In the genomic region with DNA sequence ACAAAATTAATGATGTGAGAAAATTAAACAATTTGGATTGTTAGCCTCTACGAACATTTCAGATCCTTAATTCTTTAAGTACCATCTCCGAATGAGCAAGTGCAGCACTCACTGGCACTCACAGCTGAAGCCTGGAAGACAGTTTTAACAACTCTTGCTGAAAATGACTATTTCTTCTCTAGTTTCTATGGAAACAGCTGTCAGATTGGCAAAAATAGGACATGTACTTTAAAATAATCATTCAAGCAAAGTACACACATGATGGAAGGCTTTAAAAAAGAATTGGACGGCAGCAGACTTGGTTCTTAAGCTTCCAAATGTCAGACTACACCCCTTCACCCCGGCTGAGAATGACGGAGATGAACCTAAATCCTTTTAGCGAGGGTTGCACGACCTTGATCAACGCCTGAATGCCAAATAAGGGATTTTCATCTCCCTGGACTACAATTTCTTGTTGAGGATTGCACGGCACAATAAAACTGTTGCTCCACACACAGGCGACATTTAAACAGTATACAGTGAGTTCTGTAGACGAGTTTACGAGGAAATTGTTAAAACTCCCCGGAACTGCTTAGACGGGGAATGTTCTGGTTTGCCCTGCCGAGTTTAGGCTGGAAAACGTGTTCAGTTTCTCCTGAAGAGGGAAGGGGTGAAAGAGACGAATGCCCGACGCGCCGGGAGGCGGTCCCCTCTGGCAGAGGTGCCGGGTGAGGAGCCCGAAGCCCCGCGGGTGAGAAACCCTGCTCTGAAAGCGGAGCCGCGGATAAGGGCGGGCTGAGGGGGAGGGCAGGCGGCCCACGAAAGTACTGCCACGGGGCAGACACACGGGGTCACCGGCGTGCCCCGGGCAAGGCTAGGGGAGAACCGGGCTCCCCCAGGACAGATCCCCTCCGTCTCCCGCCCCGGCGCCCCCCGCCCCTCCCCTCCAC, we compare ENCODE assay signal across 8 cellular contexts. TPM values are rescaled to one million over a fixed set of nuclear protein-coding genes. Genes with fewer than 3 reads are reported as not detected.
A peak's percentile ranks its signal among the peaks of the same experiment; 100 is the strongest.
DNase-seq lines count a peak whose midpoint lies in the region; ATAC-seq and TF ChIP-seq lines count a peak whose summit lies in the region.

No MANE protein-coding gene starts in this region.

- H3K27ac Mint-ChIP-seq in activated CD4-positive, alpha-beta memory T cell treated with anti-CD3 and anti-CD28 coated beads, Interleukin-2, amount 10 ng/mL, durations not matched to agents 7 days and 5 days = peak overlapping the region; percentile 92

- peak overlapping the region; percentile 82 for H3K4me3 ChIP-seq in AG10803 (ENCODE audit: low read length)
- peak overlapping the region; percentile 51 for H3K4me3 ChIP-seq in lower leg skin (ENCODE audit: low read depth, poor library complexity, severe bottlenecking)

- H3K9me3 Mint-ChIP-seq in activated CD4-positive, alpha-beta memory T cell treated with anti-CD3 and anti-CD28 coated beads, Interleukin-2, amount 10 ng/mL, durations not matched to agents 7 days and 5 days = no peaks in the 10 kb centered on the region

- CTCF ChIA-PET in activated CD4-positive, alpha-beta memory T cell treated with anti-CD3 and anti-CD28 coated beads, Interleukin-2, amount 10 ng/mL, durations not matched to agents 7 days and 5 days (lab: Charles Lee) = interaction anchor here (0.6 to 4.2 kb wide), 13 partner anchors 7 to 1369 kb away, joined by 3 to 51 read pairs (median 4); no protein-coding TSS in a partner anchor

- TF ChIP-seq CTCF in AG10803 (conservative IDR thresholded peaks at IDR 0.05; ENCODE audit: low read length) (no peak), lower leg skin (IDR thresholded peaks at IDR 0.05) (no peak)

- 1% methylated on average over 32 to 41 of the region's 43 CpGs for WGBS in lower leg skin, 2 donors

- intact Hi-C loops in lower leg skin (cut with DNase I; ENCODE audit: low total_unique reads) = no loop called here

- POLR2A ChIA-PET in activated CD4-positive, alpha-beta memory T cell treated with anti-CD3 and anti-CD28 coated beads, Interleukin-2, amount 10 ng/mL, durations not matched to agents 7 days and 5 days (lab: Charles Lee) = interaction anchor here (1.0 to 2.5 kb wide), 6 partner anchors 8 to 154 kb away, joined by 3 to 23 read pairs (median 3); a partner anchor contains a TSS

- DNase-seq in AG10803 (ENCODE audit: low read depth) (peak; percentile 78), NCI-H524 (lab: John Stamatoyannopoulos, UW) (peak; percentile 41 to 71), dermis microvascular lymphatic vessel endothelial cell (ENCODE audit: low read depth in 2 of 2) (peak; percentile 28 to 81), lower leg skin (ENCODE audit: low spot score in 2 of 2) (peak; percentile 83 to 97)
- DNase-seq in activated CD4-positive, alpha-beta memory T cell treated with anti-CD3 and anti-CD28 coated beads, Interleukin-2, amount 10 ng/mL, durations not matched to agents 7 days and 5 days = peak; percentile 84
- DNase-seq in stimulated activated CD4-positive, alpha-beta T cell treated with anti-CD3 and anti-CD28 coated beads, Interleukin-4, amount 100 ng/mL, for 1 hour = peak; percentile 76

- H3K36me3 Mint-ChIP-seq in activated CD4-positive, alpha-beta memory T cell treated with anti-CD3 and anti-CD28 coated beads, Interleukin-2, amount 10 ng/mL, durations not matched to agents 7 days and 5 days (ENCODE audit: low read depth) = no peaks in the 10 kb centered on the region

- peaks cover 17% of the 10 kb centered on the region for H3K27me3 Mint-ChIP-seq in activated CD4-positive, alpha-beta memory T cell treated with anti-CD3 and anti-CD28 coated beads, Interleukin-2, amount 10 ng/mL, durations not matched to agents 7 days and 5 days

- peak; percentile 47 for ATAC-seq in GM19025 (IDR thresholded peaks at IDR 0.05; ENCODE audit: low read depth, unreplicated experiment)
- peak; percentile 65 for ATAC-seq in HG03342 (IDR thresholded peaks at IDR 0.05; ENCODE audit: unreplicated experiment)

- no peak for TF ChIP-seq POLR2A in lower leg skin (IDR thresholded peaks at IDR 0.05)

- peaks cover 19% of the 10 kb centered on the region for H3K4me1 Mint-ChIP-seq in activated CD4-positive, alpha-beta memory T cell treated with anti-CD3 and anti-CD28 coated beads, Interleukin-2, amount 10 ng/mL, durations not matched to agents 7 days and 5 days

- H3K4me3 Mint-ChIP-seq in activated CD4-positive, alpha-beta memory T cell treated with anti-CD3 and anti-CD28 coated beads, Interleukin-2, amount 10 ng/mL, durations not matched to agents 7 days and 5 days = peak overlapping the region; percentile 90

RNA-seq across cellular contexts. Expression of a gene that starts 0.7 kb away (rescaled TPM):
- total RNA-seq in activated CD4-positive, alpha-beta memory T cell treated with anti-CD3 and anti-CD28 coated beads, Interleukin-2, amount 10 ng/mL, durations not matched to agents 7 days and 5 days = 10 to 100 TPM; 21.9 to 23.1 TPM
- total RNA-seq in dermis microvascular lymphatic vessel endothelial cell (7.0 and 11.0 TPM in 2 replicates), lower leg skin (10 to 100 TPM; 14.3 to 25.2 (median 20.0) TPM)

RNA-seq across cellular contexts. Expression of a gene that starts 31.2 kb away (rescaled TPM):
- not detected for total RNA-seq in activated CD4-positive, alpha-beta memory T cell treated with anti-CD3 and anti-CD28 coated beads, Interleukin-2, amount 10 ng/mL, durations not matched to agents 7 days and 5 days
- 5.1 and 17.1 TPM in 2 replicates for total RNA-seq in dermis microvascular lymphatic vessel endothelial cell
- total RNA-seq in lower leg skin = 1,000 to 10,000 TPM in 1 of 4 donors, 100 to 1,000 TPM in 3; 672 to 1,075 (median 946) TPM

Comparison
In these comparisons a context has a peak if more than half of its experiments do, and no peak if none do; other contexts are left out.
1. Peak in every context shown above with its lines: DNase-seq, ATAC-seq and H3K4me3 ChIP-seq.
2. RNA of a gene that starts 31.2 kb away (total RNA-seq): 672 to 1,075 TPM in lower leg skin; 5.1 to 17.1 TPM in dermis microvascular lymphatic vessel endothelial cell and not detected in activated CD4-positive, alpha-beta memory T cell treated with anti-CD3 and anti-CD28 coated beads, Interleukin-2, amount 10 ng/mL, durations not matched to agents 7 days and 5 days; every median in the first group is over 10 times any median in the second.